ENCODE assay signal across 12 cellular contexts in the genomic region with DNA sequence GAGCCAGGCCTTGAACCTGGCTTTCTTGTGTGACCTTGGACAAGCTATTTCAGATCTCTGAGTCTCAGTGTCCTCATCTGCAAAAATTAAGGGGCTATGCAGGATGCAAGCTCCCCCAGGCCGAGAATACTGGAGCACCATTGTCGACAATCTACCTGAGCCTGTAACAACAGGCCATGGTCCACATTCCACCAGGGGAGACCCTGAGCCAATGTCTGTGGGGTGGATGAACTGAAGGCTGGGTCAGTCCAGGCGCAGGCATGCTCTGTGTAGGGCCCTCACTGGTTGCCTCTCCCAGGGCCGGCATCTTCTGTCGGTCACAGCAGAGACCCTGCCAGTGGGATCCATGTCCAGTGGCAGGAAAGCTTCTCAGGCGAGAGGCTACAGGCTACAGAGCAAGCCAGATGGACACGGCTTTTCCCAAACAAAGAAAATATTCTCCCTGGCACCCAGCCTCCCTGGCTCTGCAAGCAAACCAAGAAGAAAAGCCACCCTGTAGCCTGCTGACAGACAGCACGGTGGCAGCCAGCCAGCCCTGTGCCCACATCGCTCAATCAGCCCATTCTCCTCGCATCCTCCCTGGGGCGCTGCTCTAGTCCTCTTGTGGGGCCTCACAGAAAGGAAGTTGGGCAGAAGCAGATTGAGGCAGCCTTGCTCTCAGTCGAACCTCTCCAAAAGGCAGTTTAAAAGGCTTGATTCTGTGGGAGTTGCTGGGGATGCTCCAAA. TPM values are rescaled to one million over a fixed set of nuclear protein-coding genes. Genes with fewer than 3 reads are reported as not detected.
DNase-seq lines count a peak whose midpoint lies in the region; ATAC-seq, FAIRE-seq and TF ChIP-seq lines count a peak whose summit lies in the region.
"Had no signal": no experiment of that assay in that cellular context is flagged by ENCODE, and none has a peak within 500 bp of the region (broad histone marks: within the 10 kb centered on the region; RNA-seq: fewer than 3 reads in every experiment).

No MANE protein-coding gene starts in this region.

- SMC1A ChIA-PET in GM12878 (lab: Charles Lee; ENCODE audit: uncharacterized antibody, unreplicated experiment) = interaction anchor here (1.1 kb wide), 1 partner anchor 19 kb away, joined by 3 read pairs; no protein-coding TSS in a partner anchor

- POLR2A ChIA-PET in GM12878 (lab: Charles Lee) = no interaction called here

- H3K4me1 Mint-ChIP-seq in neural crest cell = peaks cover 70% of the 10 kb centered on the region
- H3K4me1 Mint-ChIP-seq: activated CD4-positive, alpha-beta T cell treated with anti-CD3 and anti-CD28 coated beads, Interleukin-2, amount 10 ng/mL, durations not matched to agents 24 days and 14 days had no signal

- FAIRE-seq in GM12878 (lab: Jason Lieb, UNC) = no peak
- no peak for FAIRE-seq in D721Med (lab: Jason Lieb, UNC)
- FAIRE-seq: colon, GM19239, islet of Langerhans had no signal

- no peak overlapping the region for H3K4me3 ChIP-seq in GM12878

- TF ChIP-seq CTCF in GM12878 (IDR thresholded peaks at IDR 0.05 in 2 of 3, conservative IDR thresholded peaks at IDR 0.05 in 1 of 3; ENCODE audit: control insufficient read depth in 2 of 3, extremely low read depth in 1 of 3, insufficient read depth in 1 of 3, low read depth in 3 of 3, low read length in 3 of 3) = no peak
- TF ChIP-seq CTCF in neural crest cell (conservative IDR thresholded peaks at IDR 0.05) = no peak
- TF ChIP-seq CTCF in D721Med (IDR thresholded peaks at IDR 0.05; ENCODE audit: insufficient read depth, missing control alignments) = no peak

- intact Hi-C loops in GM12878 (cut with micrococcal nuclease; ENCODE audit: unreplicated experiment) = no loop called here

- peak overlapping the region; percentile 6; the same call in 1 of the 2 replicates for H2AFZ ChIP-seq in GM12878 (ENCODE audit: control insufficient read depth, low read depth, low read length)

- H3K27ac ChIP-seq in GM12878 (ENCODE audit: control insufficient read depth, insufficient read depth) = no peak overlapping the region

- H3K27me3 Mint-ChIP-seq in neural crest cell (ENCODE audit: low read depth) = no peaks in the 10 kb centered on the region

- peak overlapping the region; percentile 50 for H3K27ac Mint-ChIP-seq in neural crest cell (ENCODE audit: unreplicated experiment)
- H3K27ac Mint-ChIP-seq: activated CD4-positive, alpha-beta T cell treated with anti-CD3 and anti-CD28 coated beads, Interleukin-2, amount 10 ng/mL, durations not matched to agents 24 days and 14 days had no signal

- no peak overlapping the region for H3K4me3 Mint-ChIP-seq in neural crest cell
- H3K4me3 Mint-ChIP-seq: activated CD4-positive, alpha-beta T cell treated with anti-CD3 and anti-CD28 coated beads, Interleukin-2, amount 10 ng/mL, durations not matched to agents 24 days and 14 days had no signal

- H3K9ac ChIP-seq in GM12878 (ENCODE audit: control insufficient read depth, insufficient read depth, low read length) = no peak overlapping the region

- H3K9me3 ChIP-seq in GM12878 (replicated peaks; ENCODE audit: control insufficient read depth, insufficient read depth, low read length) = no peaks in the 10 kb centered on the region

- H3K4me2 ChIP-seq in GM12878 (ENCODE audit: control insufficient read depth, insufficient read depth) = no peak overlapping the region

- H3K4me1 ChIP-seq in GM12878 (ENCODE audit: control insufficient read depth, insufficient read depth, low read length) = peaks cover 7% of the 10 kb centered on the region

- H3K79me2 ChIP-seq in GM12878 (ENCODE audit: control insufficient read depth, insufficient read depth, low read length) = no peaks in the 10 kb centered on the region

- TF ChIP-seq RAD21 in GM12878 (IDR thresholded peaks at IDR 0.05; ENCODE audit: insufficient read depth, low read depth, low read length) = no peak

- no peak for ATAC-seq in GM12878
- no peak for ATAC-seq in HG02678 (IDR thresholded peaks at IDR 0.05; ENCODE audit: unreplicated experiment)
- no peak for ATAC-seq in GM21825 (IDR thresholded peaks at IDR 0.05; ENCODE audit: unreplicated experiment)

- TF ChIP-seq EP300 in GM12878 (IDR thresholded peaks at IDR 0.05; ENCODE audit: borderline replicate concordance in 1 of 2, control insufficient read depth in 1 of 2, low read depth in 2 of 2, low read length in 2 of 2) = no peak

- DNase-seq in COR-L47 (lab: John Stamatoyannopoulos, UW) (peak; percentile 37), NCI-H1048 (lab: John Stamatoyannopoulos, UW) (peak; percentile 3), GM12878 (ENCODE audit: low read depth, low spot score) (no peak), neural crest cell (ENCODE audit: low read depth, low spot score) (no peak), D721Med (ENCODE audit: insufficient read length, low spot score) (no peak), NCI-H2029 treated with DMSO at 0.1 percent for 48 hours (lab: John Stamatoyannopoulos, UW) (no peak)
- DNase-seq: activated CD4-positive, alpha-beta T cell treated with anti-CD3 and anti-CD28 coated beads, Interleukin-2, amount 10 ng/mL, durations not matched to agents 24 days and 14 days had no signal

- H3K9me3 Mint-ChIP-seq in neural crest cell = no peaks in the 10 kb centered on the region
- H3K9me3 Mint-ChIP-seq: activated CD4-positive, alpha-beta T cell treated with anti-CD3 and anti-CD28 coated beads, Interleukin-2, amount 10 ng/mL, durations not matched to agents 24 days and 14 days had no signal

- CTCF ChIA-PET in GM12878 (lab: Yijun Ruan, JAX) = no interaction called here

- no peaks in the 10 kb centered on the region for H3K27me3 ChIP-seq in GM12878 (replicated peaks in 1 of 2; ENCODE audit: control insufficient read depth in 2 of 2, insufficient read depth in 2 of 2, low read length in 1 of 2)

- in situ Hi-C loops in GM12878 (cut with MboI) = no loop called here

- WGBS in GM12878 (ENCODE audit: insufficient coverage, insufficient replicate concordance, low lambda C conversion rate, missing lambda C conversion rate) = 35% methylated on average over 12 of the region's 12 CpGs

- H3K36me3 ChIP-seq in GM12878 (ENCODE audit: control insufficient read depth in 2 of 2, insufficient read depth in 2 of 2, low read length in 1 of 2) = no peaks in the 10 kb centered on the region

- BruUV-seq in GM12878 (replicated peaks; lab: Mats Ljungman, UMichigan) = no TSS peak

- no peaks in the 10 kb centered on the region for H4K20me1 ChIP-seq in GM12878 (ENCODE audit: control insufficient read depth, insufficient read depth)

- H3K36me3 Mint-ChIP-seq in neural crest cell (ENCODE audit: low read depth) = no peaks in the 10 kb centered on the region

- TF ChIP-seq POLR2A in GM12878 (IDR thresholded peaks at IDR 0.05; ENCODE audit: low read depth, low read length) = no peak

- RAD21 ChIA-PET in GM12878 (lab: Charles Lee; ENCODE audit: unreplicated experiment) = no interaction called here

TF ChIP-seq in GM12878, 131 proteins besides CTCF, POLR2A, EP300 and RAD21 (continues in another document):
- TF ChIP-seq, protein P1, sequence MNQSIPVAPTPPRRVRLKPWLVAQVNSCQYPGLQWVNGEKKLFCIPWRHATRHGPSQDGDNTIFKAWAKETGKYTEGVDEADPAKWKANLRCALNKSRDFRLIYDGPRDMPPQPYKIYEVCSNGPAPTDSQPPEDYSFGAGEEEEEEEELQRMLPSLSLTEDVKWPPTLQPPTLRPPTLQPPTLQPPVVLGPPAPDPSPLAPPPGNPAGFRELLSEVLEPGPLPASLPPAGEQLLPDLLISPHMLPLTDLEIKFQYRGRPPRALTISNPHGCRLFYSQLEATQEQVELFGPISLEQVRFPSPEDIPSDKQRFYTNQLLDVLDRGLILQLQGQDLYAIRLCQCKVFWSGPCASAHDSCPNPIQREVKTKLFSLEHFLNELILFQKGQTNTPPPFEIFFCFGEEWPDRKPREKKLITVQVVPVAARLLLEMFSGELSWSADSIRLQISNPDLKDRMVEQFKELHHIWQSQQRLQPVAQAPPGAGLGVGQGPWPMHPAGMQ (IDR thresholded peaks at IDR 0.05; ENCODE audit: borderline replicate concordance) = no peak

RNA-seq across cellular contexts. Expression of a gene that starts 48.7 kb away (rescaled TPM):
- 3.2 and 4.0 TPM in 2 replicates for total RNA-seq in GM12878 (2013; cell fraction: nucleolus; rRNA removed)
- total RNA-seq in GM12878 (2014; rRNA removed) = 1.5 TPM in 2 replicates
- 0.64 and 0.76 TPM in 2 replicates for total RNA-seq in GM12878 (2014; rRNA removed; fragmentation: Illumina TruSeq; extraction: Trizol)
- total RNA-seq in GM12878 (2021) = 2.4 and 2.6 TPM in 2 replicates
- 0.09 TPM for polyA plus RNA-seq in GM12878 (2011; ENCODE audit: low read depth)
- polyA plus RNA-seq in GM12878 (2011; rRNA removed) = 0.42 and 0.50 TPM in 2 replicates
- polyA plus RNA-seq in GM12878 (2011; cell fraction: cytosol; rRNA removed) = 0.60 and 0.69 TPM in 2 replicates
- polyA plus RNA-seq in GM12878 (2011; cell fraction: nucleus; rRNA removed) = 1.9 TPM in 2 replicates
- polyA plus RNA-seq in GM12878 (2012) = 0.23 and 0.29 TPM in 2 replicates
- polyA plus RNA-seq in GM12878 (2014; fragmentation: Illumina TruSeq; extraction: Trizol) = 0.75 and 1.3 TPM in 2 replicates
- under 1 TPM; 0.24 to 0.47 TPM for polyA plus RNA-seq in GM12878 (2014; fragmentation: Nextera tagmentation; extraction: Ambion mirVana)
- 1.1 and 1.3 TPM in 2 replicates for polyA plus RNA-seq in GM12878 (2014; rRNA removed)
- under 1 TPM; 0.47 to 0.88 TPM for polyA plus RNA-seq in GM12878 (2016; fragmentation: Nextera tagmentation; extraction: Ambion mirVana)
- polyA minus RNA-seq in GM12878 (2011; rRNA and poly(A)+ RNA removed) = 0.95 and 2.5 TPM in 2 replicates
- polyA minus RNA-seq in GM12878 (2011; cell fraction: cytosol; rRNA and poly(A)+ RNA removed) = 1.1 and 1.2 TPM in 2 replicates
- polyA minus RNA-seq in GM12878 (2011; cell fraction: nucleus; rRNA and poly(A)+ RNA removed) = 2.4 and 4.6 TPM in 2 replicates
- 89.1 and 91.0 TPM in 2 replicates for total RNA-seq in neural crest cell

Comparison
In these comparisons a context has a peak if more than half of its experiments do, and no peak if none do; other contexts are left out.
1. DNase-seq: peak in COR-L47 (single experiment) and NCI-H1048 (single experiment); none in GM12878 (single experiment), neural crest cell (single experiment), D721Med (single experiment) and NCI-H2029 treated with DMSO at 0.1 percent for 48 hours (single experiment).
2. RNA of a gene that starts 48.7 kb away (total RNA-seq): 89.1 to 91.0 TPM in neural crest cell; 0.64 to 4.0 TPM in GM12878; every median in the first group is over 10 times any median in the second.